In genomic region chr1:157994081-157994581, GRCh38 we compare ENCODE assay signal across 9 cellular contexts. TPM values are rescaled to one million over a fixed set of nuclear protein-coding genes. Genes with fewer than 3 reads are reported as not detected.
DNase-seq lines count a peak whose midpoint lies in the region; ATAC-seq and TF ChIP-seq lines count a peak whose summit lies in the region.
"Had no signal": no experiment of that assay in that cellular context is flagged by ENCODE, and none has a peak within 500 bp of the region (broad histone marks: within the 10 kb centered on the region; RNA-seq: fewer than 3 reads in every experiment).

No MANE protein-coding gene starts in this region.

- H3K27ac ChIP-seq in ectodermal cell (ENCODE audit: insufficient read depth, low read depth, low read length, poor library complexity, severe bottlenecking) (peak overlapping the region; percentile 44), mesenchymal stem cell (ENCODE audit: low read length, poor library complexity, severe bottlenecking) (peak overlapping the region; percentile 89), tibial nerve (peak overlapping the region; percentile 81 to 97 (median 95))

- H3K9ac ChIP-seq in mesenchymal stem cell (ENCODE audit: low read length) = peak overlapping the region; percentile 97

- peak overlapping the region; percentile 7 for H4K91ac ChIP-seq in mesenchymal stem cell (ENCODE audit: low read length)

- no peak overlapping the region for H2AFZ ChIP-seq in mesenchymal stem cell (ENCODE audit: low read depth, low read length)

- H3K18ac ChIP-seq in mesenchymal stem cell (ENCODE audit: low read depth in 1 of 2, low read length in 2 of 2) = peak overlapping the region; percentile 85 to 94

- peak overlapping the region; percentile 93 for H3K4me3 ChIP-seq in ectodermal cell (ENCODE audit: insufficient read depth, low read depth, low read length)
- peak overlapping the region; percentile 84 to 96 for H3K4me3 ChIP-seq in mesenchymal stem cell (ENCODE audit: insufficient read depth in 1 of 2, low read depth in 1 of 2, low read length in 2 of 2)
- H3K4me3 ChIP-seq in tibial nerve = peak overlapping the region; percentile 74 to 91 (median 84)

- H3K9me3 ChIP-seq in ectodermal cell (ENCODE audit: control insufficient read depth, low read length) = no peaks in the 10 kb centered on the region
- H3K9me3 ChIP-seq in mesenchymal stem cell (ENCODE audit: control insufficient read depth, low read length) = no peaks in the 10 kb centered on the region
- no peaks in the 10 kb centered on the region for H3K9me3 ChIP-seq in tibial nerve

- peaks cover 2% of the 10 kb centered on the region for H3K79me1 ChIP-seq in mesenchymal stem cell (replicated peaks; ENCODE audit: low read length, poor library complexity, severe bottlenecking)

- H3K4me2 ChIP-seq in mesenchymal stem cell (ENCODE audit: low read length, poor library complexity, severe bottlenecking) = peak overlapping the region; percentile 89

- peak overlapping the region; percentile 98 for H2BK5ac ChIP-seq in mesenchymal stem cell (ENCODE audit: low read depth, low read length, poor library complexity, severe bottlenecking)

- no peak for TF ChIP-seq POLR2A in tibial nerve (IDR thresholded peaks at IDR 0.05)

- H2BK12ac ChIP-seq in mesenchymal stem cell (ENCODE audit: low read length in 2 of 2) = peak overlapping the region; percentile 17 to 40

- no peak for TF ChIP-seq EP300 in tibial nerve (IDR thresholded peaks at IDR 0.05)

- H2BK15ac ChIP-seq in mesenchymal stem cell (ENCODE audit: low read depth, poor library complexity, severe bottlenecking) = peak overlapping the region; percentile 73

- H2BK120ac ChIP-seq in mesenchymal stem cell (ENCODE audit: low read depth, low read length) = peak overlapping the region; percentile 82

- peak overlapping the region; percentile 1 for H2AK5ac ChIP-seq in mesenchymal stem cell (ENCODE audit: low read length, severe bottlenecking)

- H3K4ac ChIP-seq in mesenchymal stem cell (ENCODE audit: low read depth in 1 of 2, low read length in 2 of 2) = peak overlapping the region; percentile 42 to 88

- peak; percentile 33 for DNase-seq in DMS53 (lab: John Stamatoyannopoulos, UW)
- DNase-seq in DMS53 treated with DMSO at 0.1 percent for 48 hours (lab: John Stamatoyannopoulos, UW; ENCODE audit: unreplicated experiment) = no peak
- peak; percentile 38 for DNase-seq in mesenchymal stem cell
- no peak for DNase-seq in tibial nerve (ENCODE audit: low spot score in 2 of 2)
- no peak for DNase-seq in Ammon's horn (ENCODE audit: low spot score)
- DNase-seq in HuH-7.5 (ENCODE audit: low spot score) = no peak
- DNase-seq: activated effector memory CD4-positive, alpha-beta T cell treated with Interleukin-2 at 50 U/mL for 16 hours had no signal

- peak overlapping the region; percentile 27 for H4K8ac ChIP-seq in mesenchymal stem cell (ENCODE audit: low read length)

- peak overlapping the region in 1 of 2 experiments; percentile 91 for H3K23ac ChIP-seq in mesenchymal stem cell (ENCODE audit: low read length in 2 of 2)

- TF ChIP-seq CTCF in tibial nerve (IDR thresholded peaks at IDR 0.05) = peak in 2 of 5 experiments; percentile 13 to 30

- peak overlapping the region in 1 of 2 experiments; percentile 12 for H3K14ac ChIP-seq in mesenchymal stem cell (ENCODE audit: low read length in 2 of 2)

- no peaks in the 10 kb centered on the region for H3K36me3 ChIP-seq in ectodermal cell (ENCODE audit: control insufficient read depth, insufficient read depth, low read length)
- H3K36me3 ChIP-seq in mesenchymal stem cell (ENCODE audit: control insufficient read depth in 1 of 2, insufficient read depth in 2 of 2, low read depth in 1 of 2, low read length in 2 of 2) = peaks cover 11 to 18% of the 10 kb centered on the region in 2 experiments
- H3K36me3 ChIP-seq in tibial nerve = no peaks in the 10 kb centered on the region

- peaks cover 35% of the 10 kb centered on the region for H3K4me1 ChIP-seq in ectodermal cell (ENCODE audit: control insufficient read depth, insufficient read depth, low read length)
- peaks cover 26% of the 10 kb centered on the region for H3K4me1 ChIP-seq in mesenchymal stem cell (ENCODE audit: control insufficient read depth, insufficient read depth, low read depth, low read length)
- peaks cover 0 to 56% (median 25%) of the 10 kb centered on the region in 4 donors for H3K4me1 ChIP-seq in tibial nerve

- H3K27me3 ChIP-seq in ectodermal cell (ENCODE audit: control insufficient read depth, insufficient read depth, low read length, poor library complexity, severe bottlenecking) = no peaks in the 10 kb centered on the region
- H3K27me3 ChIP-seq in mesenchymal stem cell (ENCODE audit: control insufficient read depth in 1 of 2, insufficient read depth in 1 of 2, low read length in 2 of 2) = no peaks in the 10 kb centered on the region
- no peaks in the 10 kb centered on the region for H3K27me3 ChIP-seq in tibial nerve

- no peak for ATAC-seq in HG02852 (IDR thresholded peaks at IDR 0.05; ENCODE audit: unreplicated experiment)

- WGBS in ectodermal cell, 2 experiments = 0 to 1% methylated on average over 16 of the region's 16 CpGs
- 2% methylated on average over 14 of the region's 16 CpGs for WGBS in mesenchymal stem cell
- WGBS in tibial nerve, 2 donors = 0 to 1% methylated on average over 9 to 16 of the region's 16 CpGs

RNA-seq across cellular contexts. Expression of gene KIRREL1, which starts 0.7 kb away (rescaled TPM):
- 65.0 TPM for polyA plus RNA-seq in ectodermal cell (2013, experiment 1 of 4)
- 86.9 TPM for polyA plus RNA-seq in ectodermal cell (2013, experiment 2 of 4)
- 52.1 TPM for polyA plus RNA-seq in ectodermal cell (2013, experiment 3 of 4)
- polyA plus RNA-seq in ectodermal cell (2013, experiment 4 of 4) = 60.9 TPM
- polyA plus RNA-seq in mesenchymal stem cell (2013, experiment 1 of 2) = 133 TPM
- 130 TPM for polyA plus RNA-seq in mesenchymal stem cell (2013, experiment 2 of 2)
- total RNA-seq in tibial nerve = 10 to 100 TPM; 47.1 to 60.6 (median 50.7) TPM

Comparison
In these comparisons a context has a peak if more than half of its experiments do, and no peak if none do; other contexts are left out.
1. DNase-seq: peak in DMS53 (single experiment) and mesenchymal stem cell (single experiment); none in DMS53 treated with DMSO at 0.1 percent for 48 hours (single experiment), tibial nerve (0 of 2), Ammon's horn (single experiment) and HuH-7.5 (single experiment).
2. H3K27ac ChIP-seq: peak in every context shown above with its lines; median percentile 95 in tibial nerve; 89 in mesenchymal stem cell; 44 in ectodermal cell.
3. Peak in every context shown above with its lines, with median percentiles within 50 percentile points of each other: H3K4me3 ChIP-seq.